Comparison of ENCODE assay signal across 1 cellular context in genomic region chrX:154544885-154545284, GRCh38.
TF ChIP-seq lines count a peak whose summit lies in the region.

No MANE protein-coding gene starts in this region.

TF ChIP-seq in HCT116, 20 proteins besides CTCF, POLR2A, EP300 and RAD21 (continued from another document):
- no peak for TF ChIP-seq YY1 (IDR thresholded peaks at IDR 0.05; ENCODE audit: extremely low read depth, insufficient replicate concordance, low read depth, low read length)
TF ChIP-seq in HCT116: peak in this region for 0.
